In the genomic region with DNA sequence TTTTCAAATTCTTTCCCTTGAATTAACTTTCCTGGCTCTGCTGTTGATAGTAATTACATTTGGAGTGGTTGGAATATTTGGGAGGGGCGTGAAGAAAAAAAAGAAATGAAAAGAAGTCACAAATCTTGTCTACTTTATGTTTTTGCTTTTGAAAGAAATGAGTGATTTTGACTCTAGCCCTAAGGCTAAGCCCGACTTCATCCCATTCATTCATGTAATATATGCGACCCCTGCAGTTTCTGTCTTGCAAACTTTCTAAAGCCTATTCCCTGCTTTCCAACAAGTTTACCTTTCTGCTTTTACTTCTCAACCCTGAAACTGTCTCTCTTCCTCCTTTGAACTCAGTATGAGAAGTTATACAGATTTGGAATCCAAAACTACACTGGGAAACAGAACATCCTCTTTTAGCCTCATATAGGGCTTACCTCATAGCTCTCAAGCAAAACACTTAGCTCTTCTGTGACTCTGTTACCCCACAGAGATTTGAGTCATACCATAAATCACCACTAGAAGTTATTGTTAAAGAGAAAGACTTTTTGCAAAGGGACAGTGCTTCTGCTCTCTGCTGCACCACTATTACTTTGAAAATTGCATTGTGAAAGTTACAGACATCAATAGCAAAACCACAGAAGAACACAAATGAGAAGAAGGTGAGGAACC, we compare ENCODE assay signal across 13 cellular contexts. TPM values are rescaled to one million over a fixed set of nuclear protein-coding genes. Genes with fewer than 3 reads are reported as not detected.
DNase-seq lines count a peak whose midpoint lies in the region; ATAC-seq lines count a peak whose summit lies in the region.
"Had no signal": no experiment of that assay in that cellular context is flagged by ENCODE, and none has a peak within 500 bp of the region (broad histone marks: within the 10 kb centered on the region; RNA-seq: fewer than 3 reads in every experiment).

No MANE protein-coding gene starts in this region.

- ATAC-seq in HG03469 (IDR thresholded peaks at IDR 0.05; ENCODE audit: unreplicated experiment) (peak; percentile 57), GM19035 (IDR thresholded peaks at IDR 0.05; ENCODE audit: unreplicated experiment) (no peak), HG03175 (IDR thresholded peaks at IDR 0.05; ENCODE audit: unreplicated experiment) (no peak)
- ATAC-seq in activated naive CD8-positive, alpha-beta T cell treated with anti-CD3 and anti-CD28 coated beads, Interleukin-2, amount 10 ng/mL, durations not matched to agents 7 days and 5 days (ENCODE audit: low read depth), result peak; percentile 54

- no peak overlapping the region for H4K91ac ChIP-seq in mesenchymal stem cell (ENCODE audit: low read length)

- no peaks in the 10 kb centered on the region for H3K36me3 ChIP-seq in mesenchymal stem cell (ENCODE audit: control insufficient read depth in 1 of 2, insufficient read depth in 2 of 2, low read depth in 1 of 2, low read length in 2 of 2)

- H3K79me1 ChIP-seq in mesenchymal stem cell (replicated peaks; ENCODE audit: low read length, poor library complexity, severe bottlenecking), result no peaks in the 10 kb centered on the region

- no peak overlapping the region for H2BK15ac ChIP-seq in mesenchymal stem cell (ENCODE audit: low read depth, poor library complexity, severe bottlenecking)

- no peaks in the 10 kb centered on the region for H3K27me3 ChIP-seq in mesenchymal stem cell (ENCODE audit: control insufficient read depth in 1 of 2, insufficient read depth in 1 of 2, low read length in 2 of 2)

- H2BK5ac ChIP-seq in mesenchymal stem cell (ENCODE audit: low read depth, low read length, poor library complexity, severe bottlenecking), result no peak overlapping the region

- H2BK120ac ChIP-seq in mesenchymal stem cell (ENCODE audit: low read depth, low read length), result no peak overlapping the region

- 41% methylated on average over 3 of the region's 3 CpGs for WGBS in mesenchymal stem cell

- peak overlapping the region; percentile 35 for H3K4me3 Mint-ChIP-seq in activated naive CD8-positive, alpha-beta T cell treated with anti-CD3 and anti-CD28 coated beads, Interleukin-2, amount 10 ng/mL, durations not matched to agents 7 days and 5 days
- H3K4me3 Mint-ChIP-seq: activated B cell treated with CpG ODN at 0.5 μM for 24 hours had no signal

- peaks cover 45% of the 10 kb centered on the region for H3K4me1 Mint-ChIP-seq in activated naive CD8-positive, alpha-beta T cell treated with anti-CD3 and anti-CD28 coated beads, Interleukin-2, amount 10 ng/mL, durations not matched to agents 7 days and 5 days

- no peak overlapping the region for H3K4ac ChIP-seq in mesenchymal stem cell (ENCODE audit: low read depth in 1 of 2, low read length in 2 of 2)

- peaks cover 6% of the 10 kb centered on the region for H3K4me1 ChIP-seq in mesenchymal stem cell (ENCODE audit: control insufficient read depth, insufficient read depth, low read depth, low read length)

- H3K27ac ChIP-seq in mesenchymal stem cell (ENCODE audit: low read length, poor library complexity, severe bottlenecking), result no peak overlapping the region

- no peak overlapping the region for H3K14ac ChIP-seq in mesenchymal stem cell (ENCODE audit: low read length in 2 of 2)

- POLR2A ChIA-PET in activated naive CD8-positive, alpha-beta T cell treated with anti-CD3 and anti-CD28 coated beads, Interleukin-2, amount 10 ng/mL, durations not matched to agents 7 days and 5 days (lab: Charles Lee), result interaction anchor here (1.2 kb wide), 1 partner anchor 13 kb away, joined by 8 read pairs; no protein-coding TSS in a partner anchor

- no peak overlapping the region for H3K18ac ChIP-seq in mesenchymal stem cell (ENCODE audit: low read depth in 1 of 2, low read length in 2 of 2)

- intact Hi-C loops in head of caudate nucleus (cut with DNase I), result no loop called here

- peak overlapping the region in 1 of 2 experiments; percentile 39 for H3K4me3 ChIP-seq in mesenchymal stem cell (ENCODE audit: insufficient read depth in 1 of 2, low read depth in 1 of 2, low read length in 2 of 2)

- no peak overlapping the region for H4K8ac ChIP-seq in mesenchymal stem cell (ENCODE audit: low read length)

- H3K9me3 ChIP-seq in mesenchymal stem cell (ENCODE audit: control insufficient read depth, low read length), result no peaks in the 10 kb centered on the region

- H3K9me3 Mint-ChIP-seq in activated naive CD8-positive, alpha-beta T cell treated with anti-CD3 and anti-CD28 coated beads, Interleukin-2, amount 10 ng/mL, durations not matched to agents 7 days and 5 days, result peaks cover 3% of the 10 kb centered on the region

- H3K9ac ChIP-seq in mesenchymal stem cell (ENCODE audit: low read length), result peak overlapping the region; percentile 19

- H2BK12ac ChIP-seq in mesenchymal stem cell (ENCODE audit: low read length in 2 of 2), result no peak overlapping the region

- DNase-seq in GM04503 (ENCODE audit: low read depth) (peak; percentile 28), mesenchymal stem cell (peak; percentile 79), head of caudate nucleus (no peak)
- no peak for DNase-seq in activated naive CD8-positive, alpha-beta T cell treated with anti-CD3 and anti-CD28 coated beads, Interleukin-2, amount 10 ng/mL, durations not matched to agents 7 days and 5 days
- DNase-seq in stimulated activated CD4-positive, alpha-beta T cell treated with anti-CD3 and anti-CD28 coated beads, Interleukin-2, amount 100 ng/mL, for 48 hours, result no peak
- DNase-seq: activated B cell treated with CpG ODN at 0.5 μM for 24 hours; central memory CD4-positive, alpha-beta T cell; NCI-H1930; stimulated activated CD4-positive, alpha-beta T cell treated with anti-CD3 and anti-CD28 coated beads, Interleukin-4, amount 100 ng/mL, for 4 hours had no signal

- peaks cover 15% of the 10 kb centered on the region for H3K36me3 Mint-ChIP-seq in activated naive CD8-positive, alpha-beta T cell treated with anti-CD3 and anti-CD28 coated beads, Interleukin-2, amount 10 ng/mL, durations not matched to agents 7 days and 5 days

- peak overlapping the region; percentile 50 for H3K27ac Mint-ChIP-seq in activated naive CD8-positive, alpha-beta T cell treated with anti-CD3 and anti-CD28 coated beads, Interleukin-2, amount 10 ng/mL, durations not matched to agents 7 days and 5 days
- H3K27ac Mint-ChIP-seq: activated B cell treated with CpG ODN at 0.5 μM for 24 hours had no signal

- H2AK5ac ChIP-seq in mesenchymal stem cell (ENCODE audit: low read length, severe bottlenecking), result no peak overlapping the region

- no peak overlapping the region for H2AFZ ChIP-seq in mesenchymal stem cell (ENCODE audit: low read depth, low read length)

- no peak overlapping the region for H3K23ac ChIP-seq in mesenchymal stem cell (ENCODE audit: low read length in 2 of 2)

- H3K4me2 ChIP-seq in mesenchymal stem cell (ENCODE audit: low read length, poor library complexity, severe bottlenecking), result no peak overlapping the region

- H3K27me3 Mint-ChIP-seq in activated naive CD8-positive, alpha-beta T cell treated with anti-CD3 and anti-CD28 coated beads, Interleukin-2, amount 10 ng/mL, durations not matched to agents 7 days and 5 days, result peaks cover 2% of the 10 kb centered on the region

RNA-seq across cellular contexts. Expression of gene CFAP95, which starts 1.6 kb away (rescaled TPM):
- 10 to 100 TPM; 10.6 to 12.3 TPM for total RNA-seq in activated naive CD8-positive, alpha-beta T cell treated with anti-CD3 and anti-CD28 coated beads, Interleukin-2, amount 10 ng/mL, durations not matched to agents 7 days and 5 days
- polyA plus RNA-seq in mesenchymal stem cell (2013, experiment 1 of 2), result not detected
- not detected for polyA plus RNA-seq in mesenchymal stem cell (2013, experiment 2 of 2)
- total RNA-seq: activated B cell treated with CpG ODN at 0.5 μM for 24 hours, liver had no signal
- polyA plus RNA-seq: liver had no signal

Comparison
In these comparisons a context has a peak if more than half of its experiments do, and no peak if none do; other contexts are left out.
1. DNase-seq: peak in GM04503 (single experiment) and mesenchymal stem cell (single experiment); none in activated naive CD8-positive, alpha-beta T cell treated with anti-CD3 and anti-CD28 coated beads, Interleukin-2, amount 10 ng/mL, durations not matched to agents 7 days and 5 days (single experiment), stimulated activated CD4-positive, alpha-beta T cell treated with anti-CD3 and anti-CD28 coated beads, Interleukin-2, amount 100 ng/mL, for 48 hours (0 of 2) and head of caudate nucleus (0 of 42).
2. ATAC-seq: peak in HG03469 (single experiment) and activated naive CD8-positive, alpha-beta T cell treated with anti-CD3 and anti-CD28 coated beads, Interleukin-2, amount 10 ng/mL, durations not matched to agents 7 days and 5 days (single experiment); none in GM19035 (single experiment) and HG03175 (single experiment).